8 cellular contexts compared by ENCODE assay signal in the genomic region with DNA sequence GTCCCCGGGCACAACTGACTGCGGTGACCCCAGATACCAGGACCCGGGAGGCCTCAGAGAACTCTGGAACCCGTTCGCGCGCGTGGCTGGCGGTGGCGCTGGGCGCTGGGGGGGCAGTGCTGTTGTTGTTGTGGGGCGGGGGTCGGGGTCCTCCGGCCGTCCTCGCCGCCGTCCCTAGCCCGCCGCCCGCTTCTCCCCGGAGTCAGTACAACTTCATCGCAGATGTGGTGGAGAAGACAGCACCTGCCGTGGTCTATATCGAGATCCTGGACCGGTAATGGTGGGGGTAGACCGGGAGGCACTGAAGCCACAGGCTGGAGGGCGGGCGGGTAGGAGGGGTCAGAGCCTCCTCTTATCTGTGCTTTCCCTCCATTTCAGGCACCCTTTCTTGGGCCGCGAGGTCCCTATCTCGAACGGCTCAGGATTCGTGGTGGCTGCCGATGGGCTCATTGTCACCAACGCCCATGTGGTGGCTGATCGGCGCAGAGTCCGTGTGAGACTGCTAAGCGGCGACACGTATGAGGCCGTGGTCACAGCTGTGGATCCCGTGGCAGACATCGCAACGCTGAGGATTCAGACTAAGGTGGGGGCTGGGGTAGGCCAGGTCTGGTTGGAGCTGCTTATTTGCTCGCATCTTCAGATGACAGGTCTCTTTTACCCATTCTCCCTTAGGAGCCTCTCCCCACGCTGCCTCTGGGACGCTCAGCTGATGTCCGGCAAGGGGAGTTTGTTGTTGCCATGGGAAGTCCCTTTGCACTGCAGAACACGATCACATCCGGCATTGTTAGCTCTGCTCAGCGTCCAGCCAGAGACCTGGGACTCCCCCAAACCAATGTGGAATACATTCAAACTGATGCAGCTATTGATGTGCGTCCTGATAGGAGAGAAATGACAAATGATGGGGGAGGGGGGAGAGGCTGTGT. TPM values are rescaled to one million over a fixed set of nuclear protein-coding genes. Genes with fewer than 3 reads are reported as not detected.
DNase-seq lines count a peak whose midpoint lies in the region; ATAC-seq and TF ChIP-seq lines count a peak whose summit lies in the region.

No MANE protein-coding gene starts in this region.

- H3K9me3 ChIP-seq in AG04450 (ENCODE audit: control insufficient read depth, insufficient read depth, low read length) (peaks cover 10% of the 10 kb centered on the region; the same call in 1 of the 2 replicates), SK-N-SH (no peaks in the 10 kb centered on the region), body of pancreas (no peaks in the 10 kb centered on the region)

- H4K20me1 ChIP-seq in SK-N-SH (ENCODE audit: insufficient read depth) = no peaks in the 10 kb centered on the region

- TF ChIP-seq EP300 in SK-N-SH (IDR thresholded peaks at IDR 0.05; ENCODE audit: borderline replicate concordance in 1 of 2, low read depth in 1 of 2, low read length in 1 of 2) = no peak

- POLR2A ChIA-PET in AG04450 (lab: Yijun Ruan, JAX) (interaction anchor here (0.6 to 2.0 kb wide), 12 partner anchors 23 to 72 kb away, joined by 3 to 16 read pairs (median 4); a partner anchor contains a TSS), SK-N-SH (lab: Yijun Ruan, JAX) (interaction anchor here (0.7 to 2.9 kb wide), 15 partner anchors 9 to 139 kb away, joined by 3 to 13 read pairs (median 5); a partner anchor contains a TSS)

- TF ChIP-seq POLR2A in body of pancreas (IDR thresholded peaks at IDR 0.05) = no peak

- TF ChIP-seq RAD21 in SK-N-SH (IDR thresholded peaks at IDR 0.05; ENCODE audit: low read length) = no peak

- H2AFZ ChIP-seq in SK-N-SH (ENCODE audit: low read depth) = peak overlapping the region; percentile 83

- H3K4me3 ChIP-seq in AG04450 (ENCODE audit: low read depth, low read length) = peak overlapping the region; percentile 100
- peak overlapping the region; percentile 83 to 99 for H3K4me3 ChIP-seq in SK-N-SH (ENCODE audit: low read depth in 2 of 2, low read length in 1 of 2)
- H3K4me3 ChIP-seq in body of pancreas = peak overlapping the region; percentile 37 to 70
- peak overlapping the region; percentile 91 to 96 (median 94) for H3K4me3 ChIP-seq in skin epidermis

- CTCF ChIA-PET in AG04450 (lab: Charles Lee) = interaction anchor here (1.8 to 4.0 kb wide), 3 partner anchors 46 to 57 kb away, joined by 9 to 42 read pairs (median 12); a partner anchor contains a TSS
- CTCF ChIA-PET in SK-N-SH (lab: Yijun Ruan, JAX) = interaction anchor here (0.9 to 7.8 kb wide), 11 partner anchors 12 to 108 kb away, joined by 3 to 102 read pairs (median 12); a partner anchor contains a TSS

- H3K9ac ChIP-seq in SK-N-SH = peak overlapping the region; percentile 88

- peak; percentile 23 for ATAC-seq in GM18867 (IDR thresholded peaks at IDR 0.05; ENCODE audit: unreplicated experiment)
- ATAC-seq in HG03175 (IDR thresholded peaks at IDR 0.05; ENCODE audit: unreplicated experiment) = peak; percentile 27
- ATAC-seq in body of pancreas = peak; percentile 13
- ATAC-seq in HG03039 (IDR thresholded peaks at IDR 0.05; ENCODE audit: unreplicated experiment) = no peak

- H3K4me1 ChIP-seq in SK-N-SH (ENCODE audit: control insufficient read depth in 1 of 2, insufficient read depth in 2 of 2, low read depth in 1 of 2, low read length in 1 of 2) = peaks cover 13 to 24% of the 10 kb centered on the region in 2 experiments
- peaks cover 27% of the 10 kb centered on the region for H3K4me1 ChIP-seq in body of pancreas

- H3K36me3 ChIP-seq in SK-N-SH (replicated peaks in 1 of 2; ENCODE audit: control insufficient read depth in 1 of 2, insufficient read depth in 2 of 2, low read length in 1 of 2) (peaks cover 32 to 51% of the 10 kb centered on the region in 2 experiments), body of pancreas (replicated peaks in 1 of 2; ENCODE audit: insufficient read depth in 1 of 2, low read depth in 2 of 2) (peaks cover 0 to 4% of the 10 kb centered on the region in 2 donors)

- peaks cover 45% of the 10 kb centered on the region for H3K79me2 ChIP-seq in SK-N-SH (ENCODE audit: insufficient read depth)

- H3K27me3 ChIP-seq in AG04450 (ENCODE audit: control insufficient read depth, insufficient read depth, low read length) (no peaks in the 10 kb centered on the region), SK-N-SH (ENCODE audit: insufficient read depth) (no peaks in the 10 kb centered on the region), body of pancreas (no peaks in the 10 kb centered on the region)

- intact Hi-C loops in body of pancreas (cut with DNase I) = no loop called here

- peak overlapping the region; percentile 85 for H3K4me2 ChIP-seq in SK-N-SH

- WGBS in SK-N-SH (ENCODE audit: low lambda C conversion rate) = 10% methylated on average over 26 of the region's 54 CpGs
- 4 to 7% methylated on average over 19 to 54 of the region's 54 CpGs for WGBS in body of pancreas, 2 donors

- H3F3A ChIP-seq in SK-N-SH (replicated peaks; ENCODE audit: insufficient read depth) = peaks cover 18% of the 10 kb centered on the region

- no peaks in the 10 kb centered on the region for H3K9me2 ChIP-seq in SK-N-SH

- peak overlapping the region; percentile 21 for H3K27ac ChIP-seq in AG04450 (ENCODE audit: low read depth, low read length)
- peak overlapping the region; percentile 52 to 87 for H3K27ac ChIP-seq in SK-N-SH (ENCODE audit: low read depth in 2 of 2, low read length in 1 of 2)
- peak overlapping the region; percentile 8 to 90 (median 68) for H3K27ac ChIP-seq in body of pancreas
- H3K27ac ChIP-seq in skin epidermis = peak overlapping the region; percentile 54 to 98 (median 94)

- DNase-seq in AG04450 (ENCODE audit: low read depth, low spot score) = no peak
- peak; percentile 77 for DNase-seq in SK-N-SH
- DNase-seq in body of pancreas = peak; percentile 34 to 42 (median 36)
- peak; percentile 69 for DNase-seq in iPS-NIHi11 (ENCODE audit: low spot score)

- no peak for TF ChIP-seq CTCF in AG04450 (IDR thresholded peaks at IDR 0.05; ENCODE audit: low read depth, low read length)
- TF ChIP-seq CTCF in SK-N-SH (IDR thresholded peaks at IDR 0.05) = no peak
- TF ChIP-seq CTCF in body of pancreas (IDR thresholded peaks at IDR 0.05) = no peak

TF ChIP-seq in SK-N-SH, 30 proteins besides CTCF, POLR2A, EP300 and RAD21 (continues in another document):
- no peak for TF ChIP-seq JUND (IDR thresholded peaks at IDR 0.05)
- TF ChIP-seq, protein P1, sequence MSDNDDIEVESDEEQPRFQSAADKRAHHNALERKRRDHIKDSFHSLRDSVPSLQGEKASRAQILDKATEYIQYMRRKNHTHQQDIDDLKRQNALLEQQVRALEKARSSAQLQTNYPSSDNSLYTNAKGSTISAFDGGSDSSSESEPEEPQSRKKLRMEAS (IDR thresholded peaks at IDR 0.05; ENCODE audit: low read depth) = peak; percentile 77; the same call in 1 of the 2 replicates
- TF ChIP-seq, protein P2, sequence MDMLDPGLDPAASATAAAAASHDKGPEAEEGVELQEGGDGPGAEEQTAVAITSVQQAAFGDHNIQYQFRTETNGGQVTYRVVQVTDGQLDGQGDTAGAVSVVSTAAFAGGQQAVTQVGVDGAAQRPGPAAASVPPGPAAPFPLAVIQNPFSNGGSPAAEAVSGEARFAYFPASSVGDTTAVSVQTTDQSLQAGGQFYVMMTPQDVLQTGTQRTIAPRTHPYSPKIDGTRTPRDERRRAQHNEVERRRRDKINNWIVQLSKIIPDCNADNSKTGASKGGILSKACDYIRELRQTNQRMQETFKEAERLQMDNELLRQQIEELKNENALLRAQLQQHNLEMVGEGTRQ (IDR thresholded peaks at IDR 0.05; ENCODE audit: borderline replicate concordance, low read depth, low read length) = no peak
- TF ChIP-seq YY1 (IDR thresholded peaks at IDR 0.05; ENCODE audit: low read depth) = no peak
- no peak for TF ChIP-seq EZH2phosphoT487 (IDR thresholded peaks at IDR 0.05; ENCODE audit: borderline replicate concordance, low read depth)
- no peak for TF ChIP-seq TAF1 (IDR thresholded peaks at IDR 0.05; ENCODE audit: borderline replicate concordance, low read depth, low read length)
- peak; percentile 81 for TF ChIP-seq MXI1 (IDR thresholded peaks at IDR 0.05; ENCODE audit: low read depth, low read length)
- TF ChIP-seq GABPA (IDR thresholded peaks at IDR 0.05; ENCODE audit: low read depth) = no peak
- peak; percentile 4 for TF ChIP-seq CHD2 (IDR thresholded peaks at IDR 0.05; ENCODE audit: low read length, partially characterized antibody)
- TF ChIP-seq NRF1 (IDR thresholded peaks at IDR 0.05; ENCODE audit: low read depth, low read length) = no peak

RNA-seq across cellular contexts. Expression of a gene that starts 0.8 kb away (rescaled TPM):
- polyA plus RNA-seq in AG04450 (2011; rRNA removed) = 20.2 and 22.4 TPM in 2 replicates
- 20.1 and 27.3 TPM in 2 replicates for polyA minus RNA-seq in AG04450 (2011; rRNA and poly(A)+ RNA removed)
- 55.7 and 60.4 TPM in 2 replicates for polyA plus RNA-seq in SK-N-SH (2012; rRNA removed)
- 30.4 and 45.8 TPM in 2 replicates for polyA plus RNA-seq in SK-N-SH (2012; cell fraction: cytosol; rRNA removed)
- 55.7 and 62.3 TPM in 2 replicates for polyA plus RNA-seq in SK-N-SH (2012; cell fraction: nucleus; rRNA removed)
- 10 to 100 TPM; 14.3 to 14.5 TPM for total RNA-seq in body of pancreas

RNA-seq across cellular contexts. Expression of a gene that starts 1.0 kb away (rescaled TPM):
- polyA plus RNA-seq in AG04450 (2011; rRNA removed) = 51.9 and 64.4 TPM in 2 replicates
- polyA minus RNA-seq in AG04450 (2011; rRNA and poly(A)+ RNA removed) = 46.1 and 58.0 TPM in 2 replicates
- polyA plus RNA-seq in SK-N-SH (2012; rRNA removed) = 118 and 151 TPM in 2 replicates
- 54.6 and 78.6 TPM in 2 replicates for polyA plus RNA-seq in SK-N-SH (2012; cell fraction: cytosol; rRNA removed)
- polyA plus RNA-seq in SK-N-SH (2012; cell fraction: nucleus; rRNA removed) = 643 and 686 TPM in 2 replicates
- total RNA-seq in body of pancreas = 100 to 1,000 TPM in 1 of 2 donors, 10 to 100 TPM in 1; 82.5 to 170 TPM

RNA-seq across cellular contexts. Expression of a gene that starts 4.5 kb away (rescaled TPM):
- polyA plus RNA-seq in AG04450 (2011; rRNA removed) = 0.02 TPM in 1 of 2 replicates, not detected in the other
- polyA minus RNA-seq in AG04450 (2011; rRNA and poly(A)+ RNA removed) = 0.18 TPM in 1 of 2 replicates, not detected in the other
- polyA plus RNA-seq in SK-N-SH (2012; rRNA removed) = 1.6 and 1.8 TPM in 2 replicates
- 0.26 and 0.31 TPM in 2 replicates for polyA plus RNA-seq in SK-N-SH (2012; cell fraction: cytosol; rRNA removed)
- polyA plus RNA-seq in SK-N-SH (2012; cell fraction: nucleus; rRNA removed) = 13.2 and 13.8 TPM in 2 replicates
- 1 to 10 TPM in 1 of 2 donors, not detected in 1; 2.0 TPM for total RNA-seq in body of pancreas

RNA-seq across cellular contexts. Expression of a gene that starts 16.2 kb away (rescaled TPM):
- polyA plus RNA-seq in AG04450 (2011; rRNA removed) = not detected in 2 replicates
- polyA minus RNA-seq in AG04450 (2011; rRNA and poly(A)+ RNA removed) = 0.14 TPM in 1 of 2 replicates, not detected in the other
- 24.5 and 25.6 TPM in 2 replicates for polyA plus RNA-seq in SK-N-SH (2012; rRNA removed)
- polyA plus RNA-seq in SK-N-SH (2012; cell fraction: cytosol; rRNA removed) = 11.9 and 19.9 TPM in 2 replicates
- polyA plus RNA-seq in SK-N-SH (2012; cell fraction: nucleus; rRNA removed) = 69.3 and 99.9 TPM in 2 replicates
- not detected for total RNA-seq in body of pancreas

RNA-seq across cellular contexts. Expression of a gene that starts 23.0 kb away (rescaled TPM):
- polyA plus RNA-seq in AG04450 (2011; rRNA removed) (20.9 and 21.4 TPM in 2 replicates), SK-N-SH (2012; rRNA removed) (44.9 and 46.4 TPM in 2 replicates)
- polyA minus RNA-seq in AG04450 (2011; rRNA and poly(A)+ RNA removed) = 55.0 and 60.4 TPM in 2 replicates
- polyA plus RNA-seq in SK-N-SH (2012; cell fraction: cytosol; rRNA removed) = 38.6 and 39.7 TPM in 2 replicates
- 58.5 and 59.2 TPM in 2 replicates for polyA plus RNA-seq in SK-N-SH (2012; cell fraction: nucleus; rRNA removed)
- 10 to 100 TPM; 16.5 to 22.3 TPM for total RNA-seq in body of pancreas

Comparison
In these comparisons a context has a peak if more than half of its experiments do, and no peak if none do; other contexts are left out.
1. H3K27ac ChIP-seq: peak in every context shown above with its lines; median percentile 94 in skin epidermis; 70 in SK-N-SH; 68 in body of pancreas; 21 in AG04450.